ENCODE assay signal across 32 cellular contexts in the genomic region with DNA sequence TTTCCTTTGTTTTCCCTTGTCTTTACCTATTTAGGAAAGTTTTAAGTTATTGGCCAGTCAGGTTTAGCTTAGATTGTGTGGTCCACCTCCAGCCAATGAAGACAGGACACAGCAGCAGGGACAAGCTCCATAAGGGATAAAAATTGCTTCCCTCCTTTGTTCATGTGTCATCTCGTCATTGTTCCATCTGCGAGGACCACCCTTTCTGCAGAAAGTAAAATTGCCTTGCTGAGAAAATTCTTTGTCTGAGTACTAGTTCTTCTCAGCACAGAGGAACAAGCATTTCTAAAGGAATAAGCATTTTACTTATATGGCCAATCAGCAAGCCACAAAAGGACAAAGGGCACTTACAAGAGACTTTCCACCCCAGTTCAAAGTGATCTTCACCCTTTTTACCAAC. TPM values are rescaled to one million over a fixed set of nuclear protein-coding genes. Genes with fewer than 3 reads are reported as not detected.
"Had no signal": no experiment of that assay in that cellular context is flagged by ENCODE, and none has a peak within 500 bp of the region (broad histone marks: within the 10 kb centered on the region; RNA-seq: fewer than 3 reads in every experiment).

No MANE protein-coding gene starts in this region.

- H3K4me3 Mint-ChIP-seq: activated B cell treated with CpG ODN at 0.5 μM for 24 hours; activated CD4-positive, alpha-beta memory T cell treated with anti-CD3 and anti-CD28 coated beads, Interleukin-2, amount 10 ng/mL, durations not matched to agents 7 days and 5 days; activated CD8-positive, alpha-beta memory T cell treated with anti-CD3 and anti-CD28 coated beads, Interleukin-2, amount 10 ng/mL, durations not matched to agents 7 days and 5 days; activated naive CD4-positive, alpha-beta T cell treated with anti-CD3 and anti-CD28 coated beads, Interleukin-2, amount 10 ng/mL, durations not matched to agents 7 days and 5 days; activated naive CD8-positive, alpha-beta T cell treated with anti-CD3 and anti-CD28 coated beads for 36 hours; activated T-cell treated with anti-CD3 and anti-CD28 coated beads, Interleukin-2, amount 50 U/mL, for 24 hours; central memory CD8-positive, alpha-beta T cell had no signal

- H3K36me3 ChIP-seq: brain microvascular endothelial cell, colonic mucosa had no signal

- ATAC-seq: activated CD8-positive, alpha-beta memory T cell treated with anti-CD3 and anti-CD28 coated beads, Interleukin-2, amount 10 ng/mL, durations not matched to agents 7 days and 5 days had no signal

- H3K27ac Mint-ChIP-seq: activated B cell treated with CpG ODN at 0.5 μM for 24 hours; activated CD4-positive, alpha-beta memory T cell treated with anti-CD3 and anti-CD28 coated beads, Interleukin-2, amount 10 ng/mL, durations not matched to agents 7 days and 5 days; activated CD8-positive, alpha-beta memory T cell treated with anti-CD3 and anti-CD28 coated beads, Interleukin-2, amount 10 ng/mL, durations not matched to agents 7 days and 5 days; activated naive CD4-positive, alpha-beta T cell treated with anti-CD3 and anti-CD28 coated beads, Interleukin-2, amount 10 ng/mL, durations not matched to agents 7 days and 5 days; activated naive CD8-positive, alpha-beta T cell treated with anti-CD3 and anti-CD28 coated beads for 36 hours; activated T-cell treated with anti-CD3 and anti-CD28 coated beads, Interleukin-2, amount 50 U/mL, for 24 hours had no signal

- H3K4me1 Mint-ChIP-seq: activated B cell treated with CpG ODN at 0.5 μM for 24 hours; activated CD4-positive, alpha-beta memory T cell treated with anti-CD3 and anti-CD28 coated beads, Interleukin-2, amount 10 ng/mL, durations not matched to agents 7 days and 5 days; activated CD8-positive, alpha-beta memory T cell treated with anti-CD3 and anti-CD28 coated beads, Interleukin-2, amount 10 ng/mL, durations not matched to agents 7 days and 5 days; activated naive CD4-positive, alpha-beta T cell treated with anti-CD3 and anti-CD28 coated beads, Interleukin-2, amount 10 ng/mL, durations not matched to agents 7 days and 5 days; activated naive CD8-positive, alpha-beta T cell treated with anti-CD3 and anti-CD28 coated beads for 36 hours; central memory CD8-positive, alpha-beta T cell had no signal

- H3K9ac ChIP-seq: KMS-11 had no signal

- H3K9me3 ChIP-seq: colonic mucosa had no signal

- H3K27me3 ChIP-seq: brain microvascular endothelial cell, colonic mucosa had no signal

- H3K27ac ChIP-seq: brain microvascular endothelial cell, colonic mucosa, KMS-11, VCaP had no signal

- H3K27me3 Mint-ChIP-seq: activated B cell treated with CpG ODN at 0.5 μM for 24 hours; activated CD4-positive, alpha-beta memory T cell treated with anti-CD3 and anti-CD28 coated beads, Interleukin-2, amount 10 ng/mL, durations not matched to agents 7 days and 5 days; activated CD8-positive, alpha-beta memory T cell treated with anti-CD3 and anti-CD28 coated beads, Interleukin-2, amount 10 ng/mL, durations not matched to agents 7 days and 5 days; activated naive CD4-positive, alpha-beta T cell treated with anti-CD3 and anti-CD28 coated beads, Interleukin-2, amount 10 ng/mL, durations not matched to agents 7 days and 5 days; activated naive CD8-positive, alpha-beta T cell treated with anti-CD3 and anti-CD28 coated beads for 36 hours; central memory CD8-positive, alpha-beta T cell had no signal

- DNase-seq: activated B cell treated with CpG ODN at 0.5 μM for 24 hours; activated CD4-positive, alpha-beta memory T cell treated with anti-CD3 and anti-CD28 coated beads, Interleukin-2, amount 10 ng/mL, durations not matched to agents 7 days and 5 days; activated CD4-positive, alpha-beta T cell treated with anti-CD3 and anti-CD28 coated beads for 4 hours; activated CD4-positive, CD25-positive, alpha-beta regulatory T cell treated with anti-CD3 and anti-CD28 coated beads, Interleukin-2, amount 50 U/mL, for 72 hours; activated CD8-positive, alpha-beta memory T cell treated with anti-CD3 and anti-CD28 coated beads for 24 hours; activated CD8-positive, alpha-beta memory T cell treated with anti-CD3 and anti-CD28 coated beads, Interleukin-2, amount 10 ng/mL, durations not matched to agents 7 days and 5 days; activated gamma-delta T cell treated with Interleukin-2 at 50 U/mL for 16 hours; activated naive CD4-positive, alpha-beta T cell treated with anti-CD3 and anti-CD28 coated beads, Interleukin-2, amount 10 ng/mL, durations not matched to agents 7 days and 5 days; activated naive CD8-positive, alpha-beta T cell treated with anti-CD3 and anti-CD28 coated beads for 36 hours; activated T-cell treated with anti-CD3 and anti-CD28 coated beads, Interleukin-2, amount 50 U/mL, for 24 hours; amniotic stem cell; aorta; brain microvascular endothelial cell; colonic mucosa; NCI-H1048; NCI-H1105 treated with DMSO at 0.1 percent for 48 hours; NCI-H1436; NCI-H1694; NCI-H1930; NCI-H2081 treated with DMSO at 0.1 percent for 48 hours; NCI-H345; NCI-H524 treated with DMSO at 0.1 percent for 48 hours; Right ventricle myocardium superior; SW 1271; T-helper 1 cell; T-helper 2 cell; T-helper 9 cell had no signal

- H3K4me3 ChIP-seq: colonic mucosa had no signal

- H3K4me1 ChIP-seq: colonic mucosa had no signal

RNA-seq across cellular contexts. Expression of a gene that starts 11.4 kb away (rescaled TPM):
- total RNA-seq: activated B cell treated with CpG ODN at 0.5 μM for 24 hours; activated CD4-positive, alpha-beta memory T cell treated with anti-CD3 and anti-CD28 coated beads, Interleukin-2, amount 10 ng/mL, durations not matched to agents 7 days and 5 days; activated CD8-positive, alpha-beta memory T cell treated with anti-CD3 and anti-CD28 coated beads, Interleukin-2, amount 10 ng/mL, durations not matched to agents 7 days and 5 days; aorta; chondrocyte; colonic mucosa; NCI-H460; Right ventricle myocardium superior had no signal
